In the genomic region with DNA sequence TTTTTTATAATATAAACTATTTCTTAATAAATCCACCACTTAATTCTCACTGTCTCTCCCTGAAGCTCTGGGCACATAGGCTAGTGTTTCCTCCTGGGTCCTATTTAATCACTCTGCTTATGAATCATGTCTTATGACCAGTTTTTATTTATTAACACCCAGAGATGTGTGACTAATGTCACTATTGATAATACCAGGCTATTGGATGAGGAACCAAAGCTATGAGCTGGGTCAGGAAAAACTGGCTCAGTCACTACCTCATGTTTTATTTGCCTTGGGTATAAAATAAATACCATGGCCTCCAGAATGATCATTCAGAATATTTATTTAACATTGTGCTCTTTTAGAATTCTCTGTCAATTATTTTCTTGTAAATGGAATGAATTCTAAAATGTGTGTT, we compare ENCODE assay signal across 33 cellular contexts. TPM values are rescaled to one million over a fixed set of nuclear protein-coding genes. Genes with fewer than 3 reads are reported as not detected.
A peak's percentile ranks its signal among the peaks of the same experiment; 100 is the strongest.
DNase-seq lines count a peak whose midpoint lies in the region; ATAC-seq and TF ChIP-seq lines count a peak whose summit lies in the region.
"Had no signal": no experiment of that assay in that cellular context is flagged by ENCODE, and none has a peak within 500 bp of the region (broad histone marks: within the 10 kb centered on the region; RNA-seq: fewer than 3 reads in every experiment).

No MANE protein-coding gene starts in this region.

- no peaks in the 10 kb centered on the region for H3K27me3 ChIP-seq in foreskin keratinocyte
- H3K27me3 ChIP-seq: sigmoid colon, vagina had no signal

- H3K4me1 ChIP-seq in foreskin keratinocyte: no peaks in the 10 kb centered on the region
- H3K4me1 ChIP-seq: psoas muscle, vagina had no signal

- ATAC-seq in foreskin keratinocyte: peak; percentile 49
- ATAC-seq in HG03045 (IDR thresholded peaks at IDR 0.05; ENCODE audit: unreplicated experiment): no peak
- ATAC-seq: left ventricle myocardium superior; Panc1; psoas muscle; stimulated activated naive CD8-positive, alpha-beta T cell treated with anti-CD3 and anti-CD28 coated beads, Interleukin-15, amount 100 ng/mL, for 72 hours had no signal

- peak; percentile 49 for DNase-seq in DMS153 (lab: John Stamatoyannopoulos, UW)
- peak; percentile 10 for DNase-seq in NCI-H774 (lab: John Stamatoyannopoulos, UW)
- peak in 1 of 2 donors; percentile 9 for DNase-seq in foreskin keratinocyte
- no peak for DNase-seq in GM13977 (ENCODE audit: low spot score)
- no peak for DNase-seq in activated effector memory CD4-positive, alpha-beta T cell treated with Interleukin-2 at 50 U/mL for 16 hours
- DNase-seq in NCI-H226: no peak
- DNase-seq: activated CD4-positive, alpha-beta T cell treated with anti-CD3 and anti-CD28 coated beads for 4 hours; activated CD8-positive, alpha-beta memory T cell treated with anti-CD3 and anti-CD28 coated beads for 24 hours; activated T-cell treated with anti-CD3 and anti-CD28 coated beads for 4 hours; anterior cingulate cortex; DMS79 treated with DMSO at 0.1 percent for 48 hours; GDM1; glutamatergic neuron; HCEC 1CT; islet precursor cell; KG1; left ventricle myocardium superior; naive B cell; NCI-H146; psoas muscle; Right ventricle myocardium superior; sigmoid colon; stimulated activated CD4-positive, alpha-beta T cell treated with anti-CD3 and anti-CD28 coated beads, Interleukin-12 subunit alpha, Interleukin-12 subunit beta, amount 100 ng/mL, for 4 hours; stimulated activated CD4-positive, alpha-beta T cell treated with anti-CD3 and anti-CD28 coated beads, Interleukin-2, amount 100 ng/mL, for 48 hours; stimulated activated naive CD8-positive, alpha-beta T cell treated with anti-CD3 and anti-CD28 coated beads, Interleukin-15, amount 100 ng/mL, for 72 hours; WERI-Rb-1 had no signal

- TF ChIP-seq CTCF in 22Rv1 (IDR thresholded peaks at IDR 0.05): no peak
- no peak for TF ChIP-seq CTCF in foreskin keratinocyte (conservative IDR thresholded peaks at IDR 0.05)
- no peak for TF ChIP-seq CTCF in GM13977 (IDR thresholded peaks at IDR 0.05; ENCODE audit: extremely low read depth, insufficient read depth, missing control alignments)

- H3K27ac ChIP-seq in 22Rv1: peak overlapping the region; percentile 16
- H3K27ac ChIP-seq in foreskin keratinocyte: no peak overlapping the region
- H3K27ac ChIP-seq: HL-60, neutrophil, psoas muscle, sigmoid colon, vagina, WERI-Rb-1 had no signal

- in situ Hi-C loops in GM13977 (cut with MboI; ENCODE audit: low pct_unique_long_range_greater_than_20kb, low sequenced_read_pairs, unreplicated experiment): no loop called here

RNA-seq across cellular contexts. Expression of a gene that starts 5.2 kb away (rescaled TPM):
- 0.42 and 0.44 TPM in 2 replicates for total RNA-seq in foreskin keratinocyte
- polyA plus RNA-seq in foreskin keratinocyte: 0.03 and 0.20 TPM in 2 replicates
- polyA plus RNA-seq: BJ had no signal

Comparison
In these comparisons a context has a peak if more than half of its experiments do, and no peak if none do; other contexts are left out.
1. DNase-seq: peak in DMS153 (single experiment) and NCI-H774 (single experiment); none in GM13977 (single experiment), activated effector memory CD4-positive, alpha-beta T cell treated with Interleukin-2 at 50 U/mL for 16 hours (single experiment) and NCI-H226 (single experiment).